ENCODE assay signal across 3 cellular contexts in genomic region chr5:176765687-176766086, GRCh38.
TF ChIP-seq lines count a peak whose summit lies in the region.

No MANE protein-coding gene starts in this region.

TF ChIP-seq in HepG2, 621 proteins besides CTCF, POLR2A, EP300 and RAD21:
- TF ChIP-seq NBN (conservative IDR thresholded peaks at IDR 0.05) (no peak), ZNF160 (CRISPR knock-in tag; IDR thresholded peaks at IDR 0.05) (peak; percentile 82)

TF ChIP-seq in HEK293, 187 proteins besides CTCF, POLR2A, EP300 and RAD21:
- no peak for TF ChIP-seq YY2 (tag by site-specific recombination; IDR thresholded peaks at IDR 0.05)
- TF ChIP-seq SETDB1 (IDR thresholded peaks at IDR 0.05; ENCODE audit: insufficient read length, low read length) = peak; percentile 76
- TF ChIP-seq ZNF791 (tag by site-specific recombination; IDR thresholded peaks at IDR 0.05) = no peak
- no peak for TF ChIP-seq ZSCAN5A (tag by site-specific recombination; IDR thresholded peaks at IDR 0.05)
TF ChIP-seq in HEK293: peak in this region for 1.

TF ChIP-seq in K562, 482 proteins besides CTCF, POLR2A, EP300 and RAD21:
- TF ChIP-seq TRIM28 (IDR thresholded peaks at IDR 0.05) (peak; percentile 85; the same call in 1 of the 2 replicates), CBX3 (IDR thresholded peaks at IDR 0.05; ENCODE audit: borderline replicate concordance in 1 of 2, low read length in 2 of 2) (peak in 1 of 2 experiments; percentile 82; a peak in 2 of 3 replicates), ZNF280A (IDR thresholded peaks at IDR 0.05; ENCODE audit: low read depth, partially characterized antibody) (peak; percentile 70), RBM25 (IDR thresholded peaks at IDR 0.05; ENCODE audit: low read depth, low read length, severe bottlenecking) (peak; percentile 66), ASH1L (IDR thresholded peaks at IDR 0.05; ENCODE audit: borderline replicate concordance, low read depth, partially characterized antibody) (no peak), CHD7 (IDR thresholded peaks at IDR 0.05; ENCODE audit: low read depth, low read length) (no peak), ZEB2 (IDR thresholded peaks at IDR 0.05) (peak; percentile 43; the same call in 1 of the 2 replicates)
